ENCODE assay signal across 8 cellular contexts in the genomic region with DNA sequence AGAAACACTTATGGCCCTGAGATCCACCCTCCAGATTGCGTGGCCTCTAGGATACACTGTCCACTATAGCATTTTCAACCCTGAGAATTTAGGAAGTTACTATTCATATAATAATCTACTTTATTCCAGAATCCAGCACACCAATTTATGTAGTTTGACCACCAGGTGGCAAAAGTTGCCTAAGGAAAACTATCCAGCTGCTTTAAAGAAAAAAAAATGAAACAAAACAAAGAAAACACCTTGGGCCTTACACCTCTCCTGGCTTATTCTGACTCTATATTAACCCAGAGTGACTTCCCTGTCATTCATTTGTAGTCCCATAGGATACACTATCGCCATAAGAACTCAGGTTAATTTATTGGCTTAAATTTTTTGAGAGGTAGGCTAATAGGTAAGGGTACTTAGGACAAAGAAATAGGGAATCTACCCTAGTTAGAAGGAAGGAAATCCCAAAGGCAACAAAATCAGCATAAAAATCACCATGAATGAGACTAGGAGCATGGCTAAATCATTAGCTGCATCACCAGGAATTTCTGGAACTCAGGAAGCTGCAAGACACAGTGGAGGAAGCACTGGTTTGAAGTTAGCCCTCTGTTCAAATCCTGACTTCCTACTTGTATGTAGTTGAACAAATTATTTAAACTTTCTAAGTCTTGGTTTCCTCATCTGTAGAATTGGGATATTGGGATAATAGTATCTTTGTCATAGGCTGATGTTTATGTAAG.
DNase-seq lines count a peak whose midpoint lies in the region; ATAC-seq, FAIRE-seq and TF ChIP-seq lines count a peak whose summit lies in the region.

No MANE protein-coding gene starts in this region.

- intact Hi-C loops in right lobe of liver (cut with DNase I): no loop called here

- TF ChIP-seq POLR2A in right lobe of liver (IDR thresholded peaks at IDR 0.05): no peak

- FAIRE-seq in D721Med (lab: Jason Lieb, UNC): no peak

- H3K4me3 ChIP-seq in LNCaP clone FGC (ENCODE audit: low read depth, low read length): no peak overlapping the region
- H3K4me3 ChIP-seq in right lobe of liver: no peak overlapping the region

- H3K36me3 ChIP-seq in right lobe of liver: no peaks in the 10 kb centered on the region

- H3K9me3 ChIP-seq in right lobe of liver: no peaks in the 10 kb centered on the region

- WGBS in right lobe of liver (ENCODE audit: insufficient coverage, low coverage, low lambda C conversion rate, missing lambda C conversion rate): 49% methylated on average over 2 of the region's 2 CpGs

- H3K27ac ChIP-seq in right lobe of liver: no peak overlapping the region

- ATAC-seq in right lobe of liver (peak in 3 of 4 donors; percentile 33 to 60 (median 57)), HG03045 (IDR thresholded peaks at IDR 0.05; ENCODE audit: unreplicated experiment) (no peak)

- no peaks in the 10 kb centered on the region for H3K27me3 ChIP-seq in right lobe of liver

- no peak for DNase-seq in D721Med (ENCODE audit: insufficient read length, low spot score)
- DNase-seq in LNCaP clone FGC (ENCODE audit: low read depth): no peak
- DNase-seq in amniotic epithelial cell (ENCODE audit: low read depth): peak; percentile 12
- no peak for DNase-seq in right lobe of liver
- no peak for DNase-seq in activated CD4-positive, alpha-beta T cell treated with anti-CD3 and anti-CD28 coated beads for 1 hour
- DNase-seq in activated CD8-positive, alpha-beta memory T cell treated with anti-CD3 and anti-CD28 coated beads, Interleukin-2, amount 50 U/mL, for 4 hours: no peak
- no peak for DNase-seq in activated CD8-positive, alpha-beta memory T cell treated with anti-CD3 and anti-CD28 coated beads, Interleukin-2, amount 50 U/mL, for 48 hours

- no peaks in the 10 kb centered on the region for H3K4me1 ChIP-seq in right lobe of liver

- TF ChIP-seq CTCF in D721Med (IDR thresholded peaks at IDR 0.05; ENCODE audit: insufficient read depth, missing control alignments) (peak; percentile 19), LNCaP clone FGC (IDR thresholded peaks at IDR 0.05; ENCODE audit: control insufficient read depth, extremely low read depth, insufficient read depth) (peak; percentile 54), right lobe of liver (IDR thresholded peaks at IDR 0.05) (peak; percentile 49 to 59 (median 50))
